ENCODE assay signal across 1 cellular context in the genomic region with DNA sequence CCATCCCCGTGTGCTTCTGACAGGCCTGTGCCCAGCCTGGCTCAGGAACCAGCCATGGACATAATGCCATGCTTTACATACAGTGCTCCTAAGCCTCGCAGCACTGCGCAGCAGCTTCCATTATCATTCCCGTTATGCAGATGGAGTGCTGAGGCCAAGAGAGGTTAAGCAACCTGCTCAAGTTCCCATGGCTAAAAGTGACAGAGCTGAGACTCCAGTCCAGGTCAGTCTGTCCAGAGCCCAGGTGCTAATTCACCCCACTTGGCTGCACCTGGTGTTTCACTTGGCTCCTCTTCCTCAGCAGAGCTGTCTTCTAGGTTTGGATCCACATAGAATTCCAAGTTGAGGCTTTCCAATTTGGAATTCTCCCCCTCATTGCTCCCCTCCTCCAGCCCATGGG. TPM values are rescaled to one million over a fixed set of nuclear protein-coding genes. Genes with fewer than 3 reads are reported as not detected.
"Had no signal": no experiment of that assay in that cellular context is flagged by ENCODE, and none has a peak within 500 bp of the region (broad histone marks: within the 10 kb centered on the region; RNA-seq: fewer than 3 reads in every experiment).

No MANE protein-coding gene starts in this region.

RNA-seq across cellular contexts. Expression of gene GOLGA8K, which starts 41.4 kb away (rescaled TPM):
- total RNA-seq: activated CD4-positive, alpha-beta memory T cell treated with anti-CD3 and anti-CD28 coated beads for 36 hours had no signal
